Comparison of ENCODE assay signal across 11 cellular contexts in genomic region chr2:187475499-187476248, GRCh38. TPM values are rescaled to one million over a fixed set of nuclear protein-coding genes. Genes with fewer than 3 reads are reported as not detected.
DNase-seq lines count a peak whose midpoint lies in the region; ATAC-seq, FAIRE-seq and TF ChIP-seq lines count a peak whose summit lies in the region.
"Had no signal": no experiment of that assay in that cellular context is flagged by ENCODE, and none has a peak within 500 bp of the region (broad histone marks: within the 10 kb centered on the region; RNA-seq: fewer than 3 reads in every experiment).

No MANE protein-coding gene starts in this region.

- DNase-seq in amniotic epithelial cell (ENCODE audit: low read depth) (peak; percentile 79), breast epithelium (ENCODE audit: low spot score in 2 of 2) (no peak), small intestine (no peak), anterior cingulate cortex (lab: John Stamatoyannopoulos, UW) (no peak), chondrocyte (ENCODE audit: low spot score) (no peak)
- DNase-seq: BE2C, NCI-H187 had no signal

- no peaks in the 10 kb centered on the region for H3K27me3 ChIP-seq in breast epithelium
- H3K27me3 ChIP-seq in small intestine (ENCODE audit: control insufficient read depth in 2 of 2, insufficient read depth in 2 of 2, low read length in 2 of 2): no peaks in the 10 kb centered on the region
- H3K27me3 ChIP-seq: BE2C had no signal

- no peak for TF ChIP-seq POLR2A in breast epithelium (IDR thresholded peaks at IDR 0.05)

- H3K4me3 ChIP-seq in breast epithelium (no peak overlapping the region), small intestine (ENCODE audit: low read depth in 1 of 2, low read length in 2 of 2) (no peak overlapping the region)

- H3K27ac ChIP-seq in breast epithelium: no peak overlapping the region
- H3K27ac ChIP-seq in small intestine (ENCODE audit: low read depth in 1 of 2, low read length in 1 of 2): no peak overlapping the region

- 61 to 81% (median 66%) methylated on average over 2 of the region's 2 CpGs for WGBS in small intestine, 3 donors

- H3K4me3 Mint-ChIP-seq in chondrocyte (ENCODE audit: unreplicated experiment): no peak overlapping the region
- H3K4me3 Mint-ChIP-seq: central memory CD8-positive, alpha-beta T cell had no signal

- H3K36me3 Mint-ChIP-seq in chondrocyte (ENCODE audit: low read depth): peaks cover 26% of the 10 kb centered on the region

- H3K36me3 ChIP-seq in breast epithelium (no peaks in the 10 kb centered on the region), small intestine (ENCODE audit: control insufficient read depth in 2 of 2, insufficient read depth in 2 of 2, low read length in 2 of 2) (no peaks in the 10 kb centered on the region)
- H3K36me3 ChIP-seq: BE2C had no signal

- H3K27me3 Mint-ChIP-seq in chondrocyte (ENCODE audit: low read depth): no peaks in the 10 kb centered on the region
- H3K27me3 Mint-ChIP-seq: central memory CD8-positive, alpha-beta T cell had no signal

- TF ChIP-seq CTCF in breast epithelium (IDR thresholded peaks at IDR 0.05) (no peak), chondrocyte (IDR thresholded peaks at IDR 0.05) (no peak)

- peaks cover 14% of the 10 kb centered on the region for H3K4me1 Mint-ChIP-seq in chondrocyte (ENCODE audit: low read depth)
- H3K4me1 Mint-ChIP-seq: central memory CD8-positive, alpha-beta T cell had no signal

- ATAC-seq in GM18499 (IDR thresholded peaks at IDR 0.05; ENCODE audit: insufficient read depth, unreplicated experiment): peak; percentile 70
- peak; percentile 87 for ATAC-seq in GM21529 (IDR thresholded peaks at IDR 0.05; ENCODE audit: unreplicated experiment)
- ATAC-seq in HG03457 (IDR thresholded peaks at IDR 0.05; ENCODE audit: unreplicated experiment): peak; percentile 74

- H3K27ac Mint-ChIP-seq in chondrocyte (ENCODE audit: unreplicated experiment): no peak overlapping the region

- no peak for FAIRE-seq in small intestine (lab: Jason Lieb, UNC)

- H3K4me1 ChIP-seq in breast epithelium: no peaks in the 10 kb centered on the region
- H3K4me1 ChIP-seq in small intestine (ENCODE audit: control insufficient read depth in 2 of 2, insufficient read depth in 1 of 2, low read depth in 1 of 2, low read length in 1 of 2): no peaks in the 10 kb centered on the region
- H3K4me1 ChIP-seq: BE2C had no signal

- H3K9me3 ChIP-seq in breast epithelium (no peaks in the 10 kb centered on the region), small intestine (ENCODE audit: control insufficient read depth, low read depth) (no peaks in the 10 kb centered on the region)
- H3K9me3 ChIP-seq: BE2C had no signal

- no peaks in the 10 kb centered on the region for H3K9me3 Mint-ChIP-seq in chondrocyte (ENCODE audit: low read depth)
- H3K9me3 Mint-ChIP-seq: central memory CD8-positive, alpha-beta T cell had no signal

- intact Hi-C loops in breast epithelium (cut with DNase I; ENCODE audit: low total_unique reads): no loop called here

RNA-seq across cellular contexts. Expression of gene CALCRL, which starts 27.6 kb away (rescaled TPM):
- 100 to 1,000 TPM in 1 of 3 donors, 10 to 100 TPM in 2; 40.4 to 164 (median 57.4) TPM for total RNA-seq in breast epithelium
- polyA plus RNA-seq in small intestine: 10 to 100 TPM in 1 of 3 donors, under 1 TPM in 2; 0.22 to 12.1 (median 0.27) TPM
- total RNA-seq in chondrocyte: 19.3 to 22.7 TPM (median 21.8 TPM) in 3 replicates
